ENCODE assay signal across 35 cellular contexts in genomic region chr1:88504601-88505000, GRCh38.
"Had no signal": no experiment of that assay in that cellular context is flagged by ENCODE, and none has a peak within 500 bp of the region (broad histone marks: within the 10 kb centered on the region; RNA-seq: fewer than 3 reads in every experiment).

No MANE protein-coding gene starts in this region.

- H3K4me1 ChIP-seq: adrenal gland, ascending aorta, body of pancreas, breast epithelium had no signal

- H3K27ac ChIP-seq: adrenal gland, ascending aorta, body of pancreas, brain microvascular endothelial cell, breast epithelium, cardiac muscle cell had no signal

- H3K4me3 ChIP-seq: adrenal gland, ascending aorta, body of pancreas, breast epithelium, cardiac muscle cell had no signal

- ATAC-seq: activated naive CD4-positive, alpha-beta T cell treated with anti-CD3 and anti-CD28 coated beads, Interleukin-2, amount 50 U/mL, for 72 hours; activated naive CD8-positive, alpha-beta T cell treated with anti-CD3 and anti-CD28 coated beads, Interleukin-2, amount 50 U/mL, for 24 hours; activated T-cell treated with anti-CD3 and anti-CD28 coated beads, Interleukin-2, amount 50 U/mL, for 4 hours; activated T-cell treated with anti-CD3 and anti-CD28 coated beads, Interleukin-2, amount 50 U/mL, for 72 hours; activated T-helper 17 cell treated with anti-CD3 and anti-CD28 coated beads, Interleukin-2, amount 50 U/mL, for 72 hours; body of pancreas had no signal

- H3K9me3 ChIP-seq: adrenal gland, ascending aorta, body of pancreas, breast epithelium had no signal

- FAIRE-seq: astrocyte, bronchial epithelial cell had no signal

- DNase-seq: activated effector memory CD4-positive, alpha-beta T cell treated with anti-CD3 and anti-CD28 coated beads, Interleukin-2, amount 50 U/mL, for 16 hours; activated effector memory CD4-positive, alpha-beta T cell treated with Interleukin-2 at 50 U/mL for 16 hours; activated gamma-delta T cell; activated gamma-delta T cell treated with Interleukin-2 at 50 U/mL for 16 hours; activated naive CD4-positive, alpha-beta T cell; activated naive CD4-positive, alpha-beta T cell treated with anti-CD3 and anti-CD28 coated beads for 36 hours; activated naive CD4-positive, alpha-beta T cell treated with anti-CD3 and anti-CD28 coated beads, Interleukin-2, amount 10 ng/mL, durations not matched to agents 7 days and 5 days; activated naive CD4-positive, alpha-beta T cell treated with anti-CD3 and anti-CD28 coated beads, Interleukin-2, amount 50 U/mL, for 16 hours; activated naive CD4-positive, alpha-beta T cell treated with Interleukin-2 at 50 U/mL for 16 hours; activated naive CD8-positive, alpha-beta T cell treated with anti-CD3 and anti-CD28 coated beads for 36 hours; activated naive CD8-positive, alpha-beta T cell treated with anti-CD3 and anti-CD28 coated beads, Interleukin-2, amount 10 ng/mL, durations not matched to agents 7 days and 5 days; activated naive CD8-positive, alpha-beta T cell treated with anti-CD3 and anti-CD28 coated beads, Interleukin-2, amount 50 U/mL, for 24 hours; activated T-cell treated with anti-CD3 and anti-CD28 coated beads for 4 hours; activated T-cell treated with anti-CD3 and anti-CD28 coated beads, Interleukin-2, amount 50 U/mL, for 1 hour; activated T-cell treated with anti-CD3 and anti-CD28 coated beads, Interleukin-2, amount 50 U/mL, for 24 hours; activated T-cell treated with anti-CD3 and anti-CD28 coated beads, Interleukin-2, amount 50 U/mL, for 4 hours; activated T-cell treated with anti-CD3 and anti-CD28 coated beads, Interleukin-2, amount 50 U/mL, for 48 hours; activated T-cell treated with anti-CD3 and anti-CD28 coated beads, Interleukin-2, amount 50 U/mL, for 72 hours; adrenal gland; amniotic stem cell; amygdala; anterior cingulate cortex; aorta; body of pancreas; brain microvascular endothelial cell; caudate nucleus; central memory CD4-positive, alpha-beta T cell; cerebellar nuclear complex had no signal

- H3K36me3 ChIP-seq: adrenal gland, ascending aorta, brain microvascular endothelial cell, breast epithelium, cardiac muscle cell had no signal

- H3K27me3 ChIP-seq: adrenal gland, ascending aorta, body of pancreas, brain microvascular endothelial cell, breast epithelium, cardiac muscle cell had no signal
